Comparison of ENCODE assay signal across 1 cellular context in the genomic region with DNA sequence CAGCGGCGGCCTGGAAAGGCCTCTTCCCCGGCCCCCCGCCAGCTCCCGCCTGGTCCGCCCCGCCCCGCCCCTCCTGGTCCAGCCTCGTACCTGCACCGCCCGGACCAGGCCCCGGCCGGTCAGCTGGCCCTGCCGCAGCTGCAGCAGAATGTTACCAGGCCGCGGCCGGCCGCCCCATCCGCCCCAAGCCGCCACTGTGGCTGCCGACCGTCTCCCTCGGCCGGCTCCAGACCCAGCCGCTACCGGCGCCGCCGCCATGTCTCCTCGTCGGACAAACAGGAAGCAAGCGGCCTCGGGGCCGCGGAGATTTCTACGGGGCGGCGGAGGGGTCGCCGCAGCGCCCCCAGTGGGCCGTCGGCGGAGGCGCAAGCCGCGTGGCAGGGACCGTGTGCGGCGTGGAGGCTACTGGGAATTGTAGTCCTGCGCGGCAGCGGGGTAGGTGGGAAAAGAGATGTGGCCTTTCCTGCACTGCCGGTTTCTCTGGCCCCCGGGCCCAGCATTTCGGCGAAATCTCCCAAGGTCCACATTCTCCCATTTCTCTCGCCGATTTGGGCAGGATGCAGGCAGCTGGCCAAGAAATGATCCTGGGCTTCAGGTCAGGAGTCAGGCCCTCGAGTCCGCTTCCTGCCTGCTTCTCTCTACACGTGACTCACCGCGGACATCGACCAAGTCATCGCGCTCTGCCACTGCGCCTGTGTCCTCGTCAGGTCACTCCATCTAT.
TF ChIP-seq lines count a peak whose summit lies in the region.

Gene TRPC4AP, minus strand, starts transcription at position 284 of the 721 bp plus-strand sequence. Its CDS starts 26 bp downstream, at position 258.

TF ChIP-seq in HepG2, 621 proteins besides CTCF, POLR2A, EP300 and RAD21 (continued from another document and continues in another):
- TF ChIP-seq MAFF (IDR thresholded peaks at IDR 0.05; ENCODE audit: low read depth, low read length): no peak
- TF ChIP-seq, protein P1, sequence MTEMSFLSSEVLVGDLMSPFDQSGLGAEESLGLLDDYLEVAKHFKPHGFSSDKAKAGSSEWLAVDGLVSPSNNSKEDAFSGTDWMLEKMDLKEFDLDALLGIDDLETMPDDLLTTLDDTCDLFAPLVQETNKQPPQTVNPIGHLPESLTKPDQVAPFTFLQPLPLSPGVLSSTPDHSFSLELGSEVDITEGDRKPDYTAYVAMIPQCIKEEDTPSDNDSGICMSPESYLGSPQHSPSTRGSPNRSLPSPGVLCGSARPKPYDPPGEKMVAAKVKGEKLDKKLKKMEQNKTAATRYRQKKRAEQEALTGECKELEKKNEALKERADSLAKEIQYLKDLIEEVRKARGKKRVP (CRISPR knock-in tag; IDR thresholded peaks at IDR 0.05): peak in 1 of 2 experiments; percentile 46; a peak in 1 of 4 replicates
- TF ChIP-seq ZNF572 (CRISPR knock-in tag; IDR thresholded peaks at IDR 0.05): peak; percentile 98
- TF ChIP-seq REL (CRISPR knock-in tag; conservative IDR thresholded peaks at IDR 0.05): peak; percentile 93
- peak; percentile 68; the same call in 1 of the 2 replicates for TF ChIP-seq ZMYM3 (CRISPR knock-in tag; IDR thresholded peaks at IDR 0.05)
- TF ChIP-seq ZFYVE20 (CRISPR knock-in tag; IDR thresholded peaks at IDR 0.05; ENCODE audit: borderline replicate concordance, low read depth): 0 out of 2 replicates have a peak, but pooled peaks have one; percentile 87
- peak; percentile 93; the same call in 1 of the 2 replicates for TF ChIP-seq ZNF775 (CRISPR knock-in tag; IDR thresholded peaks at IDR 0.05; ENCODE audit: borderline replicate concordance)
- TF ChIP-seq PCBP2 (optimal IDR thresholded peaks at IDR 0.05; ENCODE audit: low read depth, low read length, poor library complexity, severe bottlenecking): no peak
- TF ChIP-seq ATAD3A (CRISPR knock-in tag; IDR thresholded peaks at IDR 0.05): 0 out of 2 replicates have a peak, but pooled peaks have one; percentile 23
- peak; percentile 73 for TF ChIP-seq ZNF12 (CRISPR knock-in tag; IDR thresholded peaks at IDR 0.05)
- TF ChIP-seq GTF2F1 (IDR thresholded peaks at IDR 0.05; ENCODE audit: low read length): no peak; the same call in none of the 2 replicates
- peak; percentile 46 for TF ChIP-seq GABPA (IDR thresholded peaks at IDR 0.05; ENCODE audit: low read depth, low read length)
- peak; percentile 82 for TF ChIP-seq GABPA (CRISPR knock-in tag; IDR thresholded peaks at IDR 0.05; ENCODE audit: low read depth)
- TF ChIP-seq ZMYM4 (CRISPR knock-in tag; IDR thresholded peaks at IDR 0.05): peak; percentile 95
- no peak; the same call in none of the 2 replicates for TF ChIP-seq STAT5B (CRISPR knock-in tag; IDR thresholded peaks at IDR 0.05)
- TF ChIP-seq, protein P2, sequence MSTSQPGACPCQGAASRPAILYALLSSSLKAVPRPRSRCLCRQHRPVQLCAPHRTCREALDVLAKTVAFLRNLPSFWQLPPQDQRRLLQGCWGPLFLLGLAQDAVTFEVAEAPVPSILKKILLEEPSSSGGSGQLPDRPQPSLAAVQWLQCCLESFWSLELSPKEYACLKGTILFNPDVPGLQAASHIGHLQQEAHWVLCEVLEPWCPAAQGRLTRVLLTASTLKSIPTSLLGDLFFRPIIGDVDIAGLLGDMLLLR (CRISPR knock-in tag; IDR thresholded peaks at IDR 0.05): peak; percentile 97
- peak; percentile 62; the same call in 1 of the 2 replicates for TF ChIP-seq NR2F2 (IDR thresholded peaks at IDR 0.05; ENCODE audit: borderline replicate concordance, low read depth)
- TF ChIP-seq ATF7-NPFF (CRISPR knock-in tag; IDR thresholded peaks at IDR 0.05; ENCODE audit: low read depth): peak; percentile 98
- peak; percentile 87; the same call in 1 of the 2 replicates for TF ChIP-seq ZNF256 (CRISPR knock-in tag; conservative IDR thresholded peaks at IDR 0.05)
- TF ChIP-seq ZKSCAN1 (IDR thresholded peaks at IDR 0.05; ENCODE audit: low read length): no peak
- no peak; the same call in none of the 2 replicates for TF ChIP-seq NR1H2 (CRISPR knock-in tag; IDR thresholded peaks at IDR 0.05; ENCODE audit: borderline replicate concordance, low read depth)
- TF ChIP-seq, protein P3, sequence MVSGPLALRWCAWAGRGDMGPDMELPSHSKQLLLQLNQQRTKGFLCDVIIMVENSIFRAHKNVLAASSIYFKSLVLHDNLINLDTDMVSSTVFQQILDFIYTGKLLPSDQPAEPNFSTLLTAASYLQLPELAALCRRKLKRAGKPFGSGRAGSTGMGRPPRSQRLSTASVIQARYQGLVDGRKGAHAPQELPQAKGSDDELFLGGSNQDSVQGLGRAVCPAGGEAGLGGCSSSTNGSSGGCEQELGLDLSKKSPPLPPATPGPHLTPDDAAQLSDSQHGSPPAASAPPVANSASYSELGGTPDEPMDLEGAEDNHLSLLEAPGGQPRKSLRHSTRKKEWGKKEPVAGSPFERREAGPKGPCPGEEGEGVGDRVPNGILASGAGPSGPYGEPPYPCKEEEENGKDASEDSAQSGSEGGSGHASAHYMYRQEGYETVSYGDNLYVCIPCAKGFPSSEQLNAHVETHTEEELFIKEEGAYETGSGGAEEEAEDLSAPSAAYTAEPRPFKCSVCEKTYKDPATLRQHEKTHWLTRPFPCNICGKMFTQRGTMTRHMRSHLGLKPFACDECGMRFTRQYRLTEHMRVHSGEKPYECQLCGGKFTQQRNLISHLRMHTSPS (CRISPR knock-in tag; IDR thresholded peaks at IDR 0.05; ENCODE audit: low read depth): peak; percentile 87; the same call in 1 of the 2 replicates
- peak; percentile 17; the same call in 1 of the 2 replicates for TF ChIP-seq CHD2 (IDR thresholded peaks at IDR 0.05; ENCODE audit: low read depth, low read length)
- TF ChIP-seq ZBTB20 (CRISPR knock-in tag; IDR thresholded peaks at IDR 0.05; ENCODE audit: borderline replicate concordance, low read depth): 0 out of 2 replicates have a peak, but pooled peaks have one; percentile 21
- peak; percentile 99 for TF ChIP-seq ZSCAN31 (CRISPR knock-in tag; IDR thresholded peaks at IDR 0.05; ENCODE audit: low read depth)
- TF ChIP-seq, protein P4, sequence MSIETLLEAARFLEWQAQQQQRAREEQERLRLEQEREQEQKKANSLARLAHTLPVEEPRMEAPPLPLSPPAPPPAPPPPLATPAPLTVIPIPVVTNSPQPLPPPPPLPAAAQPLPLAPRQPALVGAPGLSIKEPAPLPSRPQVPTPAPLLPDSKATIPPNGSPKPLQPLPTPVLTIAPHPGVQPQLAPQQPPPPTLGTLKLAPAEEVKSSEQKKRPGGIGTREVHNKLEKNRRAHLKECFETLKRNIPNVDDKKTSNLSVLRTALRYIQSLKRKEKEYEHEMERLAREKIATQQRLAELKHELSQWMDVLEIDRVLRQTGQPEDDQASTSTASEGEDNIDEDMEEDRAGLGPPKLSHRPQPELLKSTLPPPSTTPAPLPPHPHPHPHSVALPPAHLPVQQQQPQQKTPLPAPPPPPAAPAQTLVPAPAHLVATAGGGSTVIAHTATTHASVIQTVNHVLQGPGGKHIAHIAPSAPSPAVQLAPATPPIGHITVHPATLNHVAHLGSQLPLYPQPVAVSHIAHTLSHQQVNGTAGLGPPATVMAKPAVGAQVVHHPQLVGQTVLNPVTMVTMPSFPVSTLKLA (IDR thresholded peaks at IDR 0.05): peak; percentile 83
- peak; percentile 8; the same call in 1 of the 2 replicates for TF ChIP-seq CERS6 (CRISPR knock-in tag; IDR thresholded peaks at IDR 0.05)
- no peak for TF ChIP-seq TRIM22 (IDR thresholded peaks at IDR 0.05)
- TF ChIP-seq, protein P5, sequence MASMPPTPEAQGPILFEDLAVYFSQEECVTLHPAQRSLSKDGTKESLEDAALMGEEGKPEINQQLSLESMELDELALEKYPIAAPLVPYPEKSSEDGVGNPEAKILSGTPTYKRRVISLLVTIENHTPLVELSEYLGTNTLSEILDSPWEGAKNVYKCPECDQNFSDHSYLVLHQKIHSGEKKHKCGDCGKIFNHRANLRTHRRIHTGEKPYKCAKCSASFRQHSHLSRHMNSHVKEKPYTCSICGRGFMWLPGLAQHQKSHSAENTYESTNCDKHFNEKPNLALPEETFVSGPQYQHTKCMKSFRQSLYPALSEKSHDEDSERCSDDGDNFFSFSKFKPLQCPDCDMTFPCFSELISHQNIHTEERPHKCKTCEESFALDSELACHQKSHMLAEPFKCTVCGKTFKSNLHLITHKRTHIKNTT (CRISPR knock-in tag; IDR thresholded peaks at IDR 0.05): no peak
- no peak; the same call in 1 of the 2 replicates for TF ChIP-seq ZNF44 (CRISPR knock-in tag; IDR thresholded peaks at IDR 0.05)
- peak; percentile 97 for TF ChIP-seq TBX2 (CRISPR knock-in tag; IDR thresholded peaks at IDR 0.05; ENCODE audit: borderline replicate concordance)
- TF ChIP-seq, protein P6, sequence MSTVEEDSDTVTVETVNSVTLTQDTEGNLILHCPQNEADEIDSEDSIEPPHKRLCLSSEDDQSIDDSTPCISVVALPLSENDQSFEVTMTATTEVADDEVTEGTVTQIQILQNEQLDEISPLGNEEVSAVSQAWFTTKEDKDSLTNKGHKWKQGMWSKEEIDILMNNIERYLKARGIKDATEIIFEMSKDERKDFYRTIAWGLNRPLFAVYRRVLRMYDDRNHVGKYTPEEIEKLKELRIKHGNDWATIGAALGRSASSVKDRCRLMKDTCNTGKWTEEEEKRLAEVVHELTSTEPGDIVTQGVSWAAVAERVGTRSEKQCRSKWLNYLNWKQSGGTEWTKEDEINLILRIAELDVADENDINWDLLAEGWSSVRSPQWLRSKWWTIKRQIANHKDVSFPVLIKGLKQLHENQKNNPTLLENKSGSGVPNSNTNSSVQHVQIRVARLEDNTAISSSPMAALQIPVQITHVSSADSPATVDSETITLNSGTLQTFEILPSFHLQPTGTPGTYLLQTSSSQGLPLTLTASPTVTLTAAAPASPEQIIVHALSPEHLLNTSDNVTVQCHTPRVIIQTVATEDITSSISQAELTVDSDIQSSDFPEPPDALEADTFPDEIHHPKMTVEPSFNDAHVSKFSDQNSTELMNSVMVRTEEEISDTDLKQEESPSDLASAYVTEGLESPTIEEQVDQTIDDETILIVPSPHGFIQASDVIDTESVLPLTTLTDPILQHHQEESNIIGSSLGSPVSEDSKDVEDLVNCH (CRISPR knock-in tag; IDR thresholded peaks at IDR 0.05): peak; percentile 70; the same call in 1 of the 2 replicates
- TF ChIP-seq ZNF558 (CRISPR knock-in tag; IDR thresholded peaks at IDR 0.05; ENCODE audit: borderline replicate concordance): 0 out of 2 replicates have a peak, but pooled peaks have one; percentile 93
- TF ChIP-seq TEF (CRISPR knock-in tag; IDR thresholded peaks at IDR 0.05): peak; percentile 94
- no peak for TF ChIP-seq ZNF326 (CRISPR knock-in tag; IDR thresholded peaks at IDR 0.05; ENCODE audit: borderline replicate concordance)
- peak; percentile 98; the same call in 1 of the 2 replicates for TF ChIP-seq ZNF232 (CRISPR knock-in tag; IDR thresholded peaks at IDR 0.05; ENCODE audit: borderline replicate concordance)
- TF ChIP-seq TFDP2 (CRISPR knock-in tag; IDR thresholded peaks at IDR 0.05): peak; percentile 96
- 0 out of 2 replicates have a peak, but pooled peaks have one; percentile 12 for TF ChIP-seq HMG20A (CRISPR knock-in tag; IDR thresholded peaks at IDR 0.05; ENCODE audit: borderline replicate concordance)
- no peak for TF ChIP-seq SIX4 (CRISPR knock-in tag; IDR thresholded peaks at IDR 0.05)
- peak; percentile 98 for TF ChIP-seq MXD3 (CRISPR knock-in tag; IDR thresholded peaks at IDR 0.05)
- TF ChIP-seq RFXAP (CRISPR knock-in tag; IDR thresholded peaks at IDR 0.05; ENCODE audit: borderline replicate concordance): peak; percentile 95
- peak; percentile 91 for TF ChIP-seq ZNF800 (CRISPR knock-in tag; IDR thresholded peaks at IDR 0.05)
- TF ChIP-seq ZNF878 (CRISPR knock-in tag; IDR thresholded peaks at IDR 0.05): peak; percentile 95
- TF ChIP-seq ZNF674 (CRISPR knock-in tag; IDR thresholded peaks at IDR 0.05; ENCODE audit: low read depth): peak; percentile 48
